In genomic region chr6:43380858-43381257, GRCh38 we compare ENCODE assay signal across 2 cellular contexts.
TF ChIP-seq lines count a peak whose summit lies in the region.

No MANE protein-coding gene starts in this region.

TF ChIP-seq in GM12891, 5 proteins besides CTCF, POLR2A, EP300 and RAD21:
- TF ChIP-seq PAX5 (IDR thresholded peaks at IDR 0.05; ENCODE audit: insufficient read depth, low read length, severe bottlenecking), result peak; percentile 65

TF ChIP-seq in GM12878, 131 proteins besides CTCF, POLR2A, EP300 and RAD21:
- TF ChIP-seq FOXM1 (IDR thresholded peaks at IDR 0.05; ENCODE audit: low read depth, low read length) (0 out of 2 replicates have a peak, but pooled peaks have one; percentile 38), POLR2AphosphoS5 (IDR thresholded peaks at IDR 0.05; ENCODE audit: low read length) (peak; percentile 54; the same call in 1 of the 2 replicates), NFIC (IDR thresholded peaks at IDR 0.05; ENCODE audit: low read depth, low read length) (peak; percentile 56; the same call in 1 of the 2 replicates), PAX5 (IDR thresholded peaks at IDR 0.05; ENCODE audit: borderline replicate concordance, low read depth, low read length) (peak; percentile 78; the same call in 1 of the 2 replicates), IKZF2 (IDR thresholded peaks at IDR 0.05) (peak; percentile 39 to 40; a peak in 1 of 4 replicates), TCF12 (IDR thresholded peaks at IDR 0.05; ENCODE audit: low read depth, low read length) (peak; percentile 56; the same call in 1 of the 2 replicates), ETV6 (conservative IDR thresholded peaks at IDR 0.05 in 1 of 2, IDR thresholded peaks at IDR 0.05 in 1 of 2; ENCODE audit: borderline replicate concordance in 1 of 2, low read depth in 1 of 2) (0 out of 4 replicates have a peak, but pooled peaks of 1 of the 2 experiments have one; percentile 27), MTA2 (IDR thresholded peaks at IDR 0.05; ENCODE audit: low read depth) (0 out of 2 replicates have a peak, but pooled peaks have one; percentile 21), MEF2A (IDR thresholded peaks at IDR 0.05; ENCODE audit: insufficient read depth, low read depth, low read length) (0 out of 2 replicates have a peak, but pooled peaks have one; percentile 4), BCL11A (IDR thresholded peaks at IDR 0.05; ENCODE audit: low read depth, low read length) (0 out of 2 replicates have a peak, but pooled peaks have one; percentile 28), RELB (IDR thresholded peaks at IDR 0.05; ENCODE audit: low read depth) (0 out of 2 replicates have a peak, but pooled peaks have one; percentile 53), EED (IDR thresholded peaks at IDR 0.05; ENCODE audit: low read depth) (peak; percentile 67; the same call in 1 of the 2 replicates), NBN (IDR thresholded peaks at IDR 0.05) (peak; percentile 65), HDGF (IDR thresholded peaks at IDR 0.05) (peak; percentile 75; the same call in 1 of the 2 replicates), RUNX3 (IDR thresholded peaks at IDR 0.05; ENCODE audit: low read length) (peak; percentile 62), ZNF384 (IDR thresholded peaks at IDR 0.05; ENCODE audit: borderline replicate concordance, low read depth, low read length) (peak; percentile 30; the same call in 1 of the 2 replicates), BHLHE40 (IDR thresholded peaks at IDR 0.05; ENCODE audit: borderline replicate concordance in 1 of 2, low read depth in 2 of 2, low read length in 1 of 2) (peak; percentile 28 to 65; a peak in 1 of 4 replicates), CBFB (IDR thresholded peaks at IDR 0.05; ENCODE audit: low read depth) (peak; percentile 39; the same call in 1 of the 2 replicates)
- TF ChIP-seq, protein P1, sequence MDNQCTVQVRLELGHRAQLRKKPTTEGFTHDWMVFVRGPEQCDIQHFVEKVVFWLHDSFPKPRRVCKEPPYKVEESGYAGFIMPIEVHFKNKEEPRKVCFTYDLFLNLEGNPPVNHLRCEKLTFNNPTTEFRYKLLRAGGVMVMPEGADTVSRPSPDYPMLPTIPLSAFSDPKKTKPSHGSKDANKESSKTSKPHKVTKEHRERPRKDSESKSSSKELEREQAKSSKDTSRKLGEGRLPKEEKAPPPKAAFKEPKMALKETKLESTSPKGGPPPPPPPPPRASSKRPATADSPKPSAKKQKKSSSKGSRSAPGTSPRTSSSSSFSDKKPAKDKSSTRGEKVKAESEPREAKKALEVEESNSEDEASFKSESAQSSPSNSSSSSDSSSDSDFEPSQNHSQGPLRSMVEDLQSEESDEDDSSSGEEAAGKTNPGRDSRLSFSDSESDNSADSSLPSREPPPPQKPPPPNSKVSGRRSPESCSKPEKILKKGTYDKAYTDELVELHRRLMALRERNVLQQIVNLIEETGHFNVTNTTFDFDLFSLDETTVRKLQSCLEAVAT (IDR thresholded peaks at IDR 0.05), result peak; percentile 39; the same call in 1 of the 2 replicates
- TF ChIP-seq, protein P2, sequence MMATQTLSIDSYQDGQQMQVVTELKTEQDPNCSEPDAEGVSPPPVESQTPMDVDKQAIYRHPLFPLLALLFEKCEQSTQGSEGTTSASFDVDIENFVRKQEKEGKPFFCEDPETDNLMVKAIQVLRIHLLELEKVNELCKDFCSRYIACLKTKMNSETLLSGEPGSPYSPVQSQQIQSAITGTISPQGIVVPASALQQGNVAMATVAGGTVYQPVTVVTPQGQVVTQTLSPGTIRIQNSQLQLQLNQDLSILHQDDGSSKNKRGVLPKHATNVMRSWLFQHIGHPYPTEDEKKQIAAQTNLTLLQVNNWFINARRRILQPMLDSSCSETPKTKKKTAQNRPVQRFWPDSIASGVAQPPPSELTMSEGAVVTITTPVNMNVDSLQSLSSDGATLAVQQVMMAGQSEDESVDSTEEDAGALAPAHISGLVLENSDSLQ (IDR thresholded peaks at IDR 0.05), result 0 out of 2 replicates have a peak, but pooled peaks have one; percentile 13
